ENCODE assay signal across 15 cellular contexts in genomic region chr11:27205779-27206549, GRCh38.
"Had no signal": no experiment of that assay in that cellular context is flagged by ENCODE, and none has a peak within 500 bp of the region (broad histone marks: within the 10 kb centered on the region; RNA-seq: fewer than 3 reads in every experiment).

No MANE protein-coding gene starts in this region.

- H3K9me3 ChIP-seq: heart left ventricle, neutrophil, testis had no signal

- H3K27me3 ChIP-seq: heart left ventricle, neutrophil, testis had no signal

- H3K27ac ChIP-seq: coronary artery, neutrophil had no signal

- FAIRE-seq: frontal cortex, kidney had no signal

- H3K4me3 ChIP-seq: coronary artery, heart left ventricle, testis had no signal

- ATAC-seq: heart left ventricle; stimulated activated naive CD8-positive, alpha-beta T cell treated with anti-CD3 and anti-CD28 coated beads, Interleukin-15, amount 100 ng/mL, for 72 hours had no signal

- DNase-seq: activated CD4-positive, alpha-beta T cell treated with anti-CD3 and anti-CD28 coated beads, Interleukin-2, amount 10 ng/mL, durations not matched to agents 7 days and 5 days; activated CD8-positive, alpha-beta memory T cell treated with anti-CD3 and anti-CD28 coated beads for 24 hours; activated naive CD4-positive, alpha-beta T cell treated with anti-CD3 and anti-CD28 coated beads, Interleukin-2, amount 10 ng/mL, durations not matched to agents 7 days and 5 days; caudate nucleus; effector CD8-positive, alpha-beta T cell; heart left ventricle; kidney; left ventricle myocardium superior; stimulated activated CD4-positive, alpha-beta T cell treated with anti-CD3 and anti-CD28 coated beads, Interleukin-4, amount 100 ng/mL, for 4 hours; stimulated activated naive CD8-positive, alpha-beta T cell treated with anti-CD3 and anti-CD28 coated beads, Interleukin-15, amount 100 ng/mL, for 72 hours; T-helper 9 cell; testis had no signal

- H3K36me3 ChIP-seq: heart left ventricle, neutrophil had no signal
